ENCODE assay signal across 34 cellular contexts in the genomic region with DNA sequence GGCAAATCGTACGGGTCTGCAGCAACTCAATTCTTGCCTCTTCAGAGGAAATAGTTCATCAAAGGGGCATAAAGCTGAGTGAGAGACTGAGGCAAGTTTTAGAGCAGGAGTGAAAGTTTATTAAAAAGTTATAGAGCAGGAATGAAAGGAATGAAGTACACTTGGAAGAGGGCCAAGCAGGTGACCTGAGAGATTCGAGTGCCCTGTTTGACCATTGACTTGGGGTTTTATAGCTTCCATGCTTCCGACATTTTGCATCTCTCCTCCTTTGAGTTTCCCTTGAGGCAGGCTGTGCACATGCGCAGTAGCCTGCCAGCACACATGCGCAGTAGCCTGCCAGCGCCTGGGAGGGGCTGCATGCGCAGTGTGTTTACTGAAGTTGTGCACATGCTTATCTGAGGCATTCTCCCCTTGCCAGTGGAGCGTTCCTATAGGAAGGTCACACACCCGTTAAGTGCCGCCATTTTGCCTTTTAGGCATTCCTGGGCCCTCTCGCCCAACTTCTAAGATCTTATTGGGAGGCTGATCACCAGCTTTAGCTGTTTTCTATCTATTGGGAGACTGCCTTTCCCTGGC.
"Had no signal": no experiment of that assay in that cellular context is flagged by ENCODE, and none has a peak within 500 bp of the region (broad histone marks: within the 10 kb centered on the region; RNA-seq: fewer than 3 reads in every experiment).

No MANE protein-coding gene starts in this region.

- H3K9me3 Mint-ChIP-seq: activated CD4-positive, alpha-beta memory T cell treated with anti-CD3 and anti-CD28 coated beads, Interleukin-2, amount 10 ng/mL, durations not matched to agents 7 days and 5 days; activated CD4-positive, alpha-beta T cell treated with anti-CD3 and anti-CD28 coated beads, Interleukin-2, amount 10 ng/mL, durations not matched to agents 7 days and 5 days; activated naive CD4-positive, alpha-beta T cell treated with anti-CD3 and anti-CD28 coated beads, Interleukin-2, amount 10 ng/mL, durations not matched to agents 7 days and 5 days; activated naive CD4-positive, alpha-beta T cell treated with anti-CD3 and anti-CD28 coated beads, Interleukin-2, amount 50 U/mL, for 72 hours; activated naive CD8-positive, alpha-beta T cell treated with anti-CD3 and anti-CD28 coated beads, Interleukin-2, amount 10 ng/mL, durations not matched to agents 7 days and 5 days; activated T-cell treated with anti-CD3 and anti-CD28 coated beads, Interleukin-2, amount 50 U/mL, for 24 hours; dendritic cell treated with granulocyte-macrophage colony-stimulating factor and Interleukin-4, amounts not matched to agents 40 ng/mL and 50 ng/mL, for 4 days; T-helper 2 cell treated with Interferon-gamma antibody and Interleukin-4, amounts not matched to agents 5 μg/mL and 100 μg/mL, for 36 hours had no signal

- H3K4me1 ChIP-seq: ascending aorta, breast epithelium, foreskin keratinocyte had no signal

- H3K4me1 Mint-ChIP-seq: activated CD4-positive, alpha-beta memory T cell treated with anti-CD3 and anti-CD28 coated beads, Interleukin-2, amount 10 ng/mL, durations not matched to agents 7 days and 5 days; activated CD4-positive, alpha-beta T cell treated with anti-CD3 and anti-CD28 coated beads, Interleukin-2, amount 10 ng/mL, durations not matched to agents 7 days and 5 days; activated naive CD4-positive, alpha-beta T cell treated with anti-CD3 and anti-CD28 coated beads, Interleukin-2, amount 10 ng/mL, durations not matched to agents 7 days and 5 days; activated naive CD8-positive, alpha-beta T cell treated with anti-CD3 and anti-CD28 coated beads, Interleukin-2, amount 10 ng/mL, durations not matched to agents 7 days and 5 days; T-helper 17 cell had no signal

- H3K27me3 ChIP-seq: ascending aorta, breast epithelium, cardiac muscle cell, dorsolateral prefrontal cortex, esophagus muscularis mucosa, gastrocnemius medialis had no signal

- H3K27ac ChIP-seq: ascending aorta, breast epithelium, cardiac muscle cell, coronary artery, esophagus muscularis mucosa, foreskin keratinocyte, gastrocnemius medialis had no signal

- DNase-seq: activated CD4-positive, alpha-beta memory T cell treated with anti-CD3 and anti-CD28 coated beads, Interleukin-2, amount 10 ng/mL, durations not matched to agents 7 days and 5 days; activated CD4-positive, alpha-beta T cell treated with anti-CD3 and anti-CD28 coated beads for 4 hours; activated CD4-positive, alpha-beta T cell treated with anti-CD3 and anti-CD28 coated beads, Interleukin-2, amount 10 ng/mL, durations not matched to agents 7 days and 5 days; activated CD4-positive, alpha-beta T cell treated with anti-CD3 and anti-CD28 coated beads, Interleukin-2, amount 50 U/mL, for 4 hours; activated CD4-positive, CD25-positive, alpha-beta regulatory T cell; activated CD4-positive, CD25-positive, alpha-beta regulatory T cell treated with anti-CD3 and anti-CD28 coated beads, Interleukin-2, amount 50 U/mL, for 72 hours; activated CD8-positive, alpha-beta memory T cell treated with anti-CD3 and anti-CD28 coated beads, Interleukin-2, amount 50 U/mL, for 48 hours; activated gamma-delta T cell; activated naive CD4-positive, alpha-beta T cell; activated naive CD4-positive, alpha-beta T cell treated with anti-CD3 and anti-CD28 coated beads, Interleukin-2, amount 10 ng/mL, durations not matched to agents 7 days and 5 days; activated naive CD8-positive, alpha-beta T cell treated with anti-CD3 and anti-CD28 coated beads, Interleukin-2, amount 10 ng/mL, durations not matched to agents 7 days and 5 days; activated T-cell treated with anti-CD3 and anti-CD28 coated beads for 4 hours; activated T-cell treated with anti-CD3 and anti-CD28 coated beads, Interleukin-2, amount 50 U/mL, for 24 hours; activated T-cell treated with anti-CD3 and anti-CD28 coated beads, Interleukin-2, amount 50 U/mL, for 72 hours; central memory CD4-positive, alpha-beta T cell; cerebellar nuclear complex; dorsolateral prefrontal cortex; effector memory CD4-positive, alpha-beta T cell; endodermal cell; foreskin keratinocyte; gastrocnemius medialis; glutamatergic neuron; T-helper 1 cell; T-helper 17 cell; T1000 had no signal

- H3K9me3 ChIP-seq: ascending aorta, breast epithelium, esophagus muscularis mucosa, gastrocnemius medialis had no signal

- H3K36me3 ChIP-seq: ascending aorta, breast epithelium, cardiac muscle cell, esophagus muscularis mucosa, gastrocnemius medialis had no signal

- ATAC-seq: activated naive CD4-positive, alpha-beta T cell treated with anti-CD3 and anti-CD28 coated beads, Interleukin-2, amount 50 U/mL, for 72 hours; activated T-cell treated with anti-CD3 and anti-CD28 coated beads, Interleukin-2, amount 50 U/mL, for 72 hours; foreskin keratinocyte; gastrocnemius medialis; T-helper 17 cell had no signal

- H3K4me3 Mint-ChIP-seq: activated CD4-positive, alpha-beta memory T cell treated with anti-CD3 and anti-CD28 coated beads, Interleukin-2, amount 10 ng/mL, durations not matched to agents 7 days and 5 days; activated CD4-positive, alpha-beta T cell treated with anti-CD3 and anti-CD28 coated beads, Interleukin-2, amount 10 ng/mL, durations not matched to agents 7 days and 5 days; activated naive CD4-positive, alpha-beta T cell treated with anti-CD3 and anti-CD28 coated beads, Interleukin-2, amount 10 ng/mL, durations not matched to agents 7 days and 5 days; activated naive CD8-positive, alpha-beta T cell treated with anti-CD3 and anti-CD28 coated beads, Interleukin-2, amount 10 ng/mL, durations not matched to agents 7 days and 5 days; activated T-cell treated with anti-CD3 and anti-CD28 coated beads, Interleukin-2, amount 50 U/mL, for 24 hours; activated T-cell treated with anti-CD3 and anti-CD28 coated beads, Interleukin-2, amount 50 U/mL, for 72 hours; brain; dendritic cell treated with granulocyte-macrophage colony-stimulating factor and Interleukin-4, amounts not matched to agents 40 ng/mL and 50 ng/mL, for 4 days; endodermal cell; T-helper 17 cell; T-helper 2 cell treated with Interferon-gamma antibody and Interleukin-4, amounts not matched to agents 5 μg/mL and 100 μg/mL, for 36 hours had no signal

- H3K27ac Mint-ChIP-seq: activated CD4-positive, alpha-beta memory T cell treated with anti-CD3 and anti-CD28 coated beads, Interleukin-2, amount 10 ng/mL, durations not matched to agents 7 days and 5 days; activated CD4-positive, alpha-beta T cell treated with anti-CD3 and anti-CD28 coated beads, Interleukin-2, amount 10 ng/mL, durations not matched to agents 7 days and 5 days; activated naive CD4-positive, alpha-beta T cell treated with anti-CD3 and anti-CD28 coated beads, Interleukin-2, amount 10 ng/mL, durations not matched to agents 7 days and 5 days; activated naive CD4-positive, alpha-beta T cell treated with anti-CD3 and anti-CD28 coated beads, Interleukin-2, amount 50 U/mL, for 72 hours; activated naive CD8-positive, alpha-beta T cell treated with anti-CD3 and anti-CD28 coated beads, Interleukin-2, amount 10 ng/mL, durations not matched to agents 7 days and 5 days; activated T-cell treated with anti-CD3 and anti-CD28 coated beads, Interleukin-2, amount 50 U/mL, for 24 hours; activated T-cell treated with anti-CD3 and anti-CD28 coated beads, Interleukin-2, amount 50 U/mL, for 72 hours; brain; dendritic cell treated with granulocyte-macrophage colony-stimulating factor and Interleukin-4, amounts not matched to agents 40 ng/mL and 50 ng/mL, for 4 days; endodermal cell; T-helper 17 cell; T-helper 2 cell treated with Interferon-gamma antibody and Interleukin-4, amounts not matched to agents 5 μg/mL and 100 μg/mL, for 36 hours had no signal

- H3K4me3 ChIP-seq: ascending aorta, breast epithelium, cardiac muscle cell, coronary artery, dorsolateral prefrontal cortex, esophagus muscularis mucosa, gastrocnemius medialis had no signal

- H3K36me3 Mint-ChIP-seq: activated naive CD4-positive, alpha-beta T cell treated with anti-CD3 and anti-CD28 coated beads, Interleukin-2, amount 10 ng/mL, durations not matched to agents 7 days and 5 days; activated naive CD4-positive, alpha-beta T cell treated with anti-CD3 and anti-CD28 coated beads, Interleukin-2, amount 50 U/mL, for 72 hours; activated naive CD8-positive, alpha-beta T cell treated with anti-CD3 and anti-CD28 coated beads, Interleukin-2, amount 10 ng/mL, durations not matched to agents 7 days and 5 days; brain had no signal
